Comparison of ENCODE assay signal across 9 cellular contexts in the genomic region with DNA sequence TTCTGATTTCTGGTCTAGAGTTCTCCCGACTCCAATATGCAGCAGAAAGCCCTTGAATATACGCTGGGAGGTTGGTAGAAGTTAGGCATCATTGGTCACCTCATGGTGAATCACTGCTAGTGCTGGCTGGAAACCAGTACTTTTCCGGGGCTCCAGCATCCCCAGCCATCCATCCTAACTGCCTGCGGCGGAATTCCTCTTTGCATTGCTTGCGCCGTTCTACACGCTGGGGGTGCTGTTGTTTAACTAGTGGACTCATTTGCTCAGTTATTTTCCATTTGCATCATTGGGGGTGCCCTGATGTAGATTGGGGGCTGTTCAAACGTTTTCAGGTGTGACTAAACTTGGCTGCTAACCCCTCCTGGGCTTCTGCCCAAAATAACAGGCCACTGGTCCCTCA. TPM values are rescaled to one million over a fixed set of nuclear protein-coding genes. Genes with fewer than 3 reads are reported as not detected.
A peak's percentile ranks its signal among the peaks of the same experiment; 100 is the strongest.
DNase-seq lines count a peak whose midpoint lies in the region; ATAC-seq and TF ChIP-seq lines count a peak whose summit lies in the region.
"Had no signal": no experiment of that assay in that cellular context is flagged by ENCODE, and none has a peak within 500 bp of the region (broad histone marks: within the 10 kb centered on the region; RNA-seq: fewer than 3 reads in every experiment).

No MANE protein-coding gene starts in this region.

- DNase-seq in HT-29 (ENCODE audit: low spot score) (peak; percentile 21), astrocyte of the cerebellum (ENCODE audit: low read depth) (no peak), kidney tubule cell (ENCODE audit: low spot score) (peak; percentile 42), T-helper 9 cell (no peak), left colon (no peak)
- no peak for DNase-seq in activated naive CD8-positive, alpha-beta T cell treated with anti-CD3 and anti-CD28 coated beads, Interleukin-2, amount 50 U/mL, for 24 hours
- no peak for DNase-seq in natural killer cell treated with Interleukin-12 subunit alpha and Interleukin-12 subunit beta and Interleukin-15 and Interleukin-18, amount 100 ng/mL, for 72 hours (ENCODE audit: low spot score)

- no peaks in the 10 kb centered on the region for H3K4me1 Mint-ChIP-seq in activated naive CD8-positive, alpha-beta T cell treated with anti-CD3 and anti-CD28 coated beads, Interleukin-2, amount 50 U/mL, for 24 hours
- no peaks in the 10 kb centered on the region for H3K4me1 Mint-ChIP-seq in natural killer cell treated with Interleukin-12 subunit alpha and Interleukin-12 subunit beta and Interleukin-15 and Interleukin-18, amount 100 ng/mL, for 72 hours (ENCODE audit: low read depth in 2 of 2)
- H3K4me1 Mint-ChIP-seq: activated T-helper 17 cell treated with anti-CD3 and anti-CD28 coated beads, Interleukin-2, amount 50 U/mL, for 72 hours had no signal

- H3K27ac Mint-ChIP-seq in activated naive CD8-positive, alpha-beta T cell treated with anti-CD3 and anti-CD28 coated beads, Interleukin-2, amount 50 U/mL, for 24 hours: no peak overlapping the region
- H3K27ac Mint-ChIP-seq in natural killer cell treated with Interleukin-12 subunit alpha and Interleukin-12 subunit beta and Interleukin-15 and Interleukin-18, amount 100 ng/mL, for 72 hours: no peak overlapping the region
- H3K27ac Mint-ChIP-seq: activated T-helper 17 cell treated with anti-CD3 and anti-CD28 coated beads, Interleukin-2, amount 50 U/mL, for 72 hours had no signal

- H3K27ac ChIP-seq in C4-2B: no peak overlapping the region

- H3K9me3 Mint-ChIP-seq in activated naive CD8-positive, alpha-beta T cell treated with anti-CD3 and anti-CD28 coated beads, Interleukin-2, amount 50 U/mL, for 24 hours: no peaks in the 10 kb centered on the region
- H3K9me3 Mint-ChIP-seq in natural killer cell treated with Interleukin-12 subunit alpha and Interleukin-12 subunit beta and Interleukin-15 and Interleukin-18, amount 100 ng/mL, for 72 hours: no peaks in the 10 kb centered on the region
- H3K9me3 Mint-ChIP-seq: activated T-helper 17 cell treated with anti-CD3 and anti-CD28 coated beads, Interleukin-2, amount 50 U/mL, for 72 hours had no signal

- in situ Hi-C loops in astrocyte of the cerebellum (cut with HindIII; ENCODE audit: low sequenced_read_pairs): no loop called here

- intact Hi-C loops in left colon (cut with DNase I, micrococcal nuclease): loop anchor here in 1 of 2 donors (10.0 kb wide), 1 partner anchor 532 kb away; no protein-coding TSS in a partner anchor

- ATAC-seq in left colon: no peak
- ATAC-seq in activated naive CD8-positive, alpha-beta T cell treated with anti-CD3 and anti-CD28 coated beads, Interleukin-2, amount 50 U/mL, for 24 hours: no peak
- no peak for ATAC-seq in natural killer cell treated with Interleukin-12 subunit alpha and Interleukin-12 subunit beta and Interleukin-15 and Interleukin-18, amount 100 ng/mL, for 72 hours
- ATAC-seq: activated T-helper 17 cell treated with anti-CD3 and anti-CD28 coated beads, Interleukin-2, amount 50 U/mL, for 72 hours had no signal

- no peaks in the 10 kb centered on the region for H3K36me3 Mint-ChIP-seq in activated naive CD8-positive, alpha-beta T cell treated with anti-CD3 and anti-CD28 coated beads, Interleukin-2, amount 50 U/mL, for 24 hours (ENCODE audit: low read depth)
- H3K36me3 Mint-ChIP-seq in natural killer cell treated with Interleukin-12 subunit alpha and Interleukin-12 subunit beta and Interleukin-15 and Interleukin-18, amount 100 ng/mL, for 72 hours: no peaks in the 10 kb centered on the region

- H3K27me3 Mint-ChIP-seq in activated naive CD8-positive, alpha-beta T cell treated with anti-CD3 and anti-CD28 coated beads, Interleukin-2, amount 50 U/mL, for 24 hours: peaks cover 9% of the 10 kb centered on the region
- peaks cover 23 to 26% of the 10 kb centered on the region in 2 donors for H3K27me3 Mint-ChIP-seq in natural killer cell treated with Interleukin-12 subunit alpha and Interleukin-12 subunit beta and Interleukin-15 and Interleukin-18, amount 100 ng/mL, for 72 hours

- H3K4me3 ChIP-seq in astrocyte of the cerebellum (ENCODE audit: low read depth, low read length): no peak overlapping the region

- peak; percentile 24 for TF ChIP-seq CTCF in C4-2B (conservative IDR thresholded peaks at IDR 0.05)
- TF ChIP-seq CTCF in astrocyte of the cerebellum (IDR thresholded peaks at IDR 0.05; ENCODE audit: low read depth, low read length, missing control alignments): peak; percentile 21

- no peak overlapping the region for H3K4me3 Mint-ChIP-seq in activated naive CD8-positive, alpha-beta T cell treated with anti-CD3 and anti-CD28 coated beads, Interleukin-2, amount 50 U/mL, for 24 hours
- H3K4me3 Mint-ChIP-seq in natural killer cell treated with Interleukin-12 subunit alpha and Interleukin-12 subunit beta and Interleukin-15 and Interleukin-18, amount 100 ng/mL, for 72 hours: no peak overlapping the region
- H3K4me3 Mint-ChIP-seq: activated T-helper 17 cell treated with anti-CD3 and anti-CD28 coated beads, Interleukin-2, amount 50 U/mL, for 72 hours had no signal

RNA-seq across cellular contexts. Expression of gene GPR50, which starts 23.3 kb away (rescaled TPM):
- not detected in 2 replicates for total RNA-seq in HT-29 (2014; rRNA removed; shearing (Covaris generic))
- not detected for total RNA-seq in left colon
- not detected for total RNA-seq in natural killer cell treated with Interleukin-12 subunit alpha and Interleukin-12 subunit beta and Interleukin-15 and Interleukin-18, amount 100 ng/mL, for 72 hours
- total RNA-seq: activated T-helper 17 cell treated with anti-CD3 and anti-CD28 coated beads, Interleukin-2, amount 50 U/mL, for 72 hours had no signal

Comparison
In these comparisons a context has a peak if more than half of its experiments do, and no peak if none do; other contexts are left out.
1. DNase-seq: peak in HT-29 (single experiment) and kidney tubule cell (single experiment); none in astrocyte of the cerebellum (single experiment), T-helper 9 cell (single experiment), left colon (0 of 2), activated naive CD8-positive, alpha-beta T cell treated with anti-CD3 and anti-CD28 coated beads, Interleukin-2, amount 50 U/mL, for 24 hours (single experiment) and natural killer cell treated with Interleukin-12 subunit alpha and Interleukin-12 subunit beta and Interleukin-15 and Interleukin-18, amount 100 ng/mL, for 72 hours (single experiment).